In the genomic region with DNA sequence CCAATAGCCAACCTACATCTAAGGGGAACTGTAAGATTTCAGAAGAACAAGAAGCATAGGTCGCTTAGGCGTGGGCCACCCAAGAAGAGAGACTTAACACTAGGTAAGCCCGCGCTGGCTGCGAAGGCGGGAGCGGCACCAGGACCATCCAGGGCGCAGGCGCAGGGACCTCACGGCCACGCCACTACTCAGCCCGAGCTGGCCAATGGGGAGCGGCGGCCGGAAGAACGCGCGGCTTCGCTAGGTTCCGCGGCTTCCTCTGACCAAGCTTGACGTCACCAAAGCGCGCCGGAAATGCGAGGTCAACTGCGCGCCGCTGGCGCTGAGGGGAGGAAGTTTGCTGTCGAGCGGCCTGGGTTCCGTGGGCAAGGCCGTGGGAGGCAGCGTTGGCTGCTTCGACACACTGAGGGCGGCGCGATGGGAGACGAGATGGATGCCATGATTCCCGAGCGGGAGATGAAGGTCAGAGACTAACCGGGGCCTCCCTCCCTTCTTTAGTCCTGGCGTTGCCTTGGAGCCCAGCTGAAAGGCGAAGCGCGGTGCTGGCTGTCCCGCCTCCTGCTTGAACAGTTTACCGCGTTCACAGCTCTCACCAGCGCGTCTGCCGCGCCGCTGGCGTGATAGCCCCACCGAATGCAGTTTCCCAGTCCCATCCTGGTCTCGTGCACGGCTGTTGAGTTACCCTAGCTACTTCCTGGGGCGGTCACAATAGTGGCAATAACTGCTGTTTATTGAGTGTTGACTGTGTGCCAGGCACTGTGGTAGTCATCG, we compare ENCODE assay signal across 8 cellular contexts. TPM values are rescaled to one million over a fixed set of nuclear protein-coding genes. Genes with fewer than 3 reads are reported as not detected.
DNase-seq lines count a peak whose midpoint lies in the region; ATAC-seq and TF ChIP-seq lines count a peak whose summit lies in the region.

NUP214 (plus strand) TSS at position 299 of the 771 bp plus-strand sequence; CDS start at position 418, 119 bp downstream.

- H3K4me1 ChIP-seq in esophagus (ENCODE audit: control insufficient read depth in 2 of 2, insufficient read depth in 2 of 2, low read length in 1 of 2) (peaks cover 0 to 2% of the 10 kb centered on the region in 2 donors), mucosa of stomach (ENCODE audit: control insufficient read depth, insufficient read depth, low read length) (peaks cover 3% of the 10 kb centered on the region)

- H3K27me3 ChIP-seq in esophagus (ENCODE audit: control insufficient read depth in 1 of 2, insufficient read depth in 2 of 2, low read length in 2 of 2) (no peaks in the 10 kb centered on the region), mucosa of stomach (ENCODE audit: control insufficient read depth, insufficient read depth, low read length) (no peaks in the 10 kb centered on the region)

- H3K4me1 Mint-ChIP-seq in activated T-cell treated with anti-CD3 and anti-CD28 coated beads, Interleukin-2, amount 50 U/mL, for 4 hours (ENCODE audit: low read depth): peaks cover 34% of the 10 kb centered on the region

- peak; percentile 88 for ATAC-seq in GM21717 (IDR thresholded peaks at IDR 0.05; ENCODE audit: unreplicated experiment)
- peak; percentile 99 for ATAC-seq in activated T-cell treated with anti-CD3 and anti-CD28 coated beads, Interleukin-2, amount 50 U/mL, for 4 hours

- no peaks in the 10 kb centered on the region for H3K9me3 ChIP-seq in esophagus (ENCODE audit: control insufficient read depth in 2 of 2, insufficient read depth in 1 of 2, low read depth in 1 of 2, low read length in 1 of 2)
- H3K9me3 ChIP-seq in mucosa of stomach (ENCODE audit: control insufficient read depth, low read length): no peaks in the 10 kb centered on the region

- H3K4me3 Mint-ChIP-seq in activated T-cell treated with anti-CD3 and anti-CD28 coated beads, Interleukin-2, amount 50 U/mL, for 4 hours: peak within 1 kb of the TSS; percentile 98

- H3K27me3 Mint-ChIP-seq in activated T-cell treated with anti-CD3 and anti-CD28 coated beads, Interleukin-2, amount 50 U/mL, for 4 hours (ENCODE audit: low read depth): no peaks in the 10 kb centered on the region

- peak; percentile 96 for DNase-seq in DMS153 treated with DMSO at 0.1 percent for 48 hours (lab: John Stamatoyannopoulos, UW; ENCODE audit: unreplicated experiment)
- peak; percentile 98 for DNase-seq in KBM-7
- peak; percentile 100 for DNase-seq in activated T-cell treated with anti-CD3 and anti-CD28 coated beads, Interleukin-2, amount 50 U/mL, for 4 hours
- DNase-seq in stimulated activated CD8-positive, alpha-beta memory T cell treated with anti-CD3 and anti-CD28 coated beads, Interleukin-7, amount 100 ng/mL, for 1 hour (ENCODE audit: low read depth in 2 of 2): peak; percentile 100

- in situ Hi-C loops in KBM-7 (cut with MboI; ENCODE audit: low pct_unique_long_range_greater_than_20kb, low sequenced_read_pairs): no loop called here

- peak within 1 kb of the TSS; percentile 81 for H3K9ac ChIP-seq in mucosa of stomach (ENCODE audit: low read length)

- H3K36me3 Mint-ChIP-seq in activated T-cell treated with anti-CD3 and anti-CD28 coated beads, Interleukin-2, amount 50 U/mL, for 4 hours (ENCODE audit: insufficient read depth): peaks cover 22% of the 10 kb centered on the region

- 0 to 1% methylated on average over 60 to 61 of the region's 61 CpGs for WGBS in esophagus, 2 donors

- H3K36me3 ChIP-seq in esophagus (ENCODE audit: control insufficient read depth in 2 of 2, insufficient read depth in 2 of 2, low read length in 1 of 2) (peaks cover 3 to 9% of the 10 kb centered on the region in 2 donors), mucosa of stomach (ENCODE audit: control insufficient read depth, insufficient read depth, low read length) (no peaks in the 10 kb centered on the region)

- no peaks in the 10 kb centered on the region for H3K9me3 Mint-ChIP-seq in activated T-cell treated with anti-CD3 and anti-CD28 coated beads, Interleukin-2, amount 50 U/mL, for 4 hours

- H3K27ac ChIP-seq in esophagus (ENCODE audit: low read depth in 2 of 2, low read length in 1 of 2): peak within 1 kb of the TSS; percentile 89 to 90

- H3K4me3 ChIP-seq in esophagus (ENCODE audit: low read depth in 1 of 2, low read length in 2 of 2) (peak within 1 kb of the TSS; percentile 91 to 93), mucosa of stomach (ENCODE audit: low read length) (peak within 1 kb of the TSS; percentile 59)

TF ChIP-seq in PFSK-1, 5 proteins besides CTCF, POLR2A, EP300 and RAD21:
- TF ChIP-seq SIN3A (IDR thresholded peaks at IDR 0.05; ENCODE audit: borderline replicate concordance, insufficient read depth, low read length): peak; percentile 63; the same call in 1 of the 2 replicates
- peak; percentile 95 for TF ChIP-seq FOXP2 (optimal IDR thresholded peaks at IDR 0.05; ENCODE audit: borderline replicate concordance, extremely low read depth, extremely low read length, insufficient read depth)
- TF ChIP-seq, protein P1, sequence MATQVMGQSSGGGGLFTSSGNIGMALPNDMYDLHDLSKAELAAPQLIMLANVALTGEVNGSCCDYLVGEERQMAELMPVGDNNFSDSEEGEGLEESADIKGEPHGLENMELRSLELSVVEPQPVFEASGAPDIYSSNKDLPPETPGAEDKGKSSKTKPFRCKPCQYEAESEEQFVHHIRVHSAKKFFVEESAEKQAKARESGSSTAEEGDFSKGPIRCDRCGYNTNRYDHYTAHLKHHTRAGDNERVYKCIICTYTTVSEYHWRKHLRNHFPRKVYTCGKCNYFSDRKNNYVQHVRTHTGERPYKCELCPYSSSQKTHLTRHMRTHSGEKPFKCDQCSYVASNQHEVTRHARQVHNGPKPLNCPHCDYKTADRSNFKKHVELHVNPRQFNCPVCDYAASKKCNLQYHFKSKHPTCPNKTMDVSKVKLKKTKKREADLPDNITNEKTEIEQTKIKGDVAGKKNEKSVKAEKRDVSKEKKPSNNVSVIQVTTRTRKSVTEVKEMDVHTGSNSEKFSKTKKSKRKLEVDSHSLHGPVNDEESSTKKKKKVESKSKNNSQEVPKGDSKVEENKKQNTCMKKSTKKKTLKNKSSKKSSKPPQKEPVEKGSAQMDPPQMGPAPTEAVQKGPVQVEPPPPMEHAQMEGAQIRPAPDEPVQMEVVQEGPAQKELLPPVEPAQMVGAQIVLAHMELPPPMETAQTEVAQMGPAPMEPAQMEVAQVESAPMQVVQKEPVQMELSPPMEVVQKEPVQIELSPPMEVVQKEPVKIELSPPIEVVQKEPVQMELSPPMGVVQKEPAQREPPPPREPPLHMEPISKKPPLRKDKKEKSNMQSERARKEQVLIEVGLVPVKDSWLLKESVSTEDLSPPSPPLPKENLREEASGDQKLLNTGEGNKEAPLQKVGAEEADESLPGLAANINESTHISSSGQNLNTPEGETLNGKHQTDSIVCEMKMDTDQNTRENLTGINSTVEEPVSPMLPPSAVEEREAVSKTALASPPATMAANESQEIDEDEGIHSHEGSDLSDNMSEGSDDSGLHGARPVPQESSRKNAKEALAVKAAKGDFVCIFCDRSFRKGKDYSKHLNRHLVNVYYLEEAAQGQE (IDR thresholded peaks at IDR 0.05; ENCODE audit: insufficient read depth in 1 of 2, low read depth in 2 of 2, low read length in 2 of 2): peak in 1 of 2 experiments; percentile 60; a peak in 2 of 4 replicates
- TF ChIP-seq TAF1 (IDR thresholded peaks at IDR 0.05; ENCODE audit: borderline replicate concordance, insufficient read depth, low read length): peak; percentile 69; the same call in 1 of the 2 replicates
- TF ChIP-seq POLR2AphosphoS5 (IDR thresholded peaks at IDR 0.05; ENCODE audit: low read depth, low read length): peak; percentile 83

RNA-seq across cellular contexts. Expression of gene NUP214, which starts in this region (rescaled TPM):
- polyA plus RNA-seq in PFSK-1 (2012; ENCODE audit: insufficient read length, low read depth): 51.0 TPM
- 10 to 100 TPM; 69.7 to 78.6 (median 76.3) TPM for total RNA-seq in activated T-cell treated with anti-CD3 and anti-CD28 coated beads, Interleukin-2, amount 50 U/mL, for 4 hours
- polyA plus RNA-seq in esophagus: 10 to 100 TPM; 22.3 to 31.3 TPM

Comparison
In these comparisons a context has a peak if more than half of its experiments do, and no peak if none do; other contexts are left out.
1. Peak in every context shown above with its lines: DNase-seq, ATAC-seq, H3K4me3 ChIP-seq and H3K27ac ChIP-seq.